Comparison of ENCODE assay signal across 20 cellular contexts in genomic region chr2:73334045-73334444, GRCh38.
"Had no signal": no experiment of that assay in that cellular context is flagged by ENCODE, and none has a peak within 500 bp of the region (broad histone marks: within the 10 kb centered on the region; RNA-seq: fewer than 3 reads in every experiment).

No MANE protein-coding gene starts in this region.

- H3K27ac ChIP-seq: PC-9, RWPE1, SJCRH30, SK-N-MC had no signal

- FAIRE-seq: RCC 7860 had no signal

- DNase-seq: MM.1S, MV-4-11, NCI-H1092, NCI-H1105, NCI-H1417 treated with DMSO at 0.1 percent for 48 hours, NCI-H1436 treated with DMSO at 0.1 percent for 48 hours, NCI-H1694 treated with DMSO at 0.1 percent for 48 hours, NCI-H187 treated with DMSO at 0.1 percent for 48 hours, NCI-H2171 treated with DMSO at 0.1 percent for 48 hours, NCI-H2227 treated with DMSO at 0.1 percent for 48 hours, NCI-H446, NCI-H524 treated with DMSO at 0.1 percent for 48 hours, NCI-H526 treated with DMSO at 0.1 percent for 48 hours, PC-9, SIG-M5, SJCRH30, T-cell had no signal
